ENCODE assay signal across 1 cellular context in the genomic region with DNA sequence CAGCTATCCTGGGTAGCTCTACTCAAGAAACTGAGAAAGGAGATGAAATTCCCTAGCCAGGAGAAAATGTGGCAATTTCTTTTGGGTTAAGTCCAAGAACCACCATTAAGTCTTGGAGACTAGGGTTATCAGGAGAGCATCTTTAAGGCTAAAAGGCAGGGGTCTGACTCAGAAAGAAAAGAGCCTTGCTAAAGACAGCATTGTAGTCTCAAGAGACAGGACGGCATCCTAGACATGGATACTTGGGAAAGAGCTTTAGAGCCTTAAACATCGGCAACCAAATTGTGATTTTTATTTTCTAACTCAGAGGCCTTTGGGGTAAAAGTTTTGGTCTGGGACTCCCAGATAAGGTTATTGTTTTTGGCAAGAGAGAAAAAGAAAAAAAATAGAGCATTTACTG.
TF ChIP-seq lines count a peak whose summit lies in the region.

No MANE protein-coding gene starts in this region.

TF ChIP-seq in GM23338, 12 proteins besides CTCF, POLR2A, EP300 and RAD21 (continued from another document):
- TF ChIP-seq, protein P1, sequence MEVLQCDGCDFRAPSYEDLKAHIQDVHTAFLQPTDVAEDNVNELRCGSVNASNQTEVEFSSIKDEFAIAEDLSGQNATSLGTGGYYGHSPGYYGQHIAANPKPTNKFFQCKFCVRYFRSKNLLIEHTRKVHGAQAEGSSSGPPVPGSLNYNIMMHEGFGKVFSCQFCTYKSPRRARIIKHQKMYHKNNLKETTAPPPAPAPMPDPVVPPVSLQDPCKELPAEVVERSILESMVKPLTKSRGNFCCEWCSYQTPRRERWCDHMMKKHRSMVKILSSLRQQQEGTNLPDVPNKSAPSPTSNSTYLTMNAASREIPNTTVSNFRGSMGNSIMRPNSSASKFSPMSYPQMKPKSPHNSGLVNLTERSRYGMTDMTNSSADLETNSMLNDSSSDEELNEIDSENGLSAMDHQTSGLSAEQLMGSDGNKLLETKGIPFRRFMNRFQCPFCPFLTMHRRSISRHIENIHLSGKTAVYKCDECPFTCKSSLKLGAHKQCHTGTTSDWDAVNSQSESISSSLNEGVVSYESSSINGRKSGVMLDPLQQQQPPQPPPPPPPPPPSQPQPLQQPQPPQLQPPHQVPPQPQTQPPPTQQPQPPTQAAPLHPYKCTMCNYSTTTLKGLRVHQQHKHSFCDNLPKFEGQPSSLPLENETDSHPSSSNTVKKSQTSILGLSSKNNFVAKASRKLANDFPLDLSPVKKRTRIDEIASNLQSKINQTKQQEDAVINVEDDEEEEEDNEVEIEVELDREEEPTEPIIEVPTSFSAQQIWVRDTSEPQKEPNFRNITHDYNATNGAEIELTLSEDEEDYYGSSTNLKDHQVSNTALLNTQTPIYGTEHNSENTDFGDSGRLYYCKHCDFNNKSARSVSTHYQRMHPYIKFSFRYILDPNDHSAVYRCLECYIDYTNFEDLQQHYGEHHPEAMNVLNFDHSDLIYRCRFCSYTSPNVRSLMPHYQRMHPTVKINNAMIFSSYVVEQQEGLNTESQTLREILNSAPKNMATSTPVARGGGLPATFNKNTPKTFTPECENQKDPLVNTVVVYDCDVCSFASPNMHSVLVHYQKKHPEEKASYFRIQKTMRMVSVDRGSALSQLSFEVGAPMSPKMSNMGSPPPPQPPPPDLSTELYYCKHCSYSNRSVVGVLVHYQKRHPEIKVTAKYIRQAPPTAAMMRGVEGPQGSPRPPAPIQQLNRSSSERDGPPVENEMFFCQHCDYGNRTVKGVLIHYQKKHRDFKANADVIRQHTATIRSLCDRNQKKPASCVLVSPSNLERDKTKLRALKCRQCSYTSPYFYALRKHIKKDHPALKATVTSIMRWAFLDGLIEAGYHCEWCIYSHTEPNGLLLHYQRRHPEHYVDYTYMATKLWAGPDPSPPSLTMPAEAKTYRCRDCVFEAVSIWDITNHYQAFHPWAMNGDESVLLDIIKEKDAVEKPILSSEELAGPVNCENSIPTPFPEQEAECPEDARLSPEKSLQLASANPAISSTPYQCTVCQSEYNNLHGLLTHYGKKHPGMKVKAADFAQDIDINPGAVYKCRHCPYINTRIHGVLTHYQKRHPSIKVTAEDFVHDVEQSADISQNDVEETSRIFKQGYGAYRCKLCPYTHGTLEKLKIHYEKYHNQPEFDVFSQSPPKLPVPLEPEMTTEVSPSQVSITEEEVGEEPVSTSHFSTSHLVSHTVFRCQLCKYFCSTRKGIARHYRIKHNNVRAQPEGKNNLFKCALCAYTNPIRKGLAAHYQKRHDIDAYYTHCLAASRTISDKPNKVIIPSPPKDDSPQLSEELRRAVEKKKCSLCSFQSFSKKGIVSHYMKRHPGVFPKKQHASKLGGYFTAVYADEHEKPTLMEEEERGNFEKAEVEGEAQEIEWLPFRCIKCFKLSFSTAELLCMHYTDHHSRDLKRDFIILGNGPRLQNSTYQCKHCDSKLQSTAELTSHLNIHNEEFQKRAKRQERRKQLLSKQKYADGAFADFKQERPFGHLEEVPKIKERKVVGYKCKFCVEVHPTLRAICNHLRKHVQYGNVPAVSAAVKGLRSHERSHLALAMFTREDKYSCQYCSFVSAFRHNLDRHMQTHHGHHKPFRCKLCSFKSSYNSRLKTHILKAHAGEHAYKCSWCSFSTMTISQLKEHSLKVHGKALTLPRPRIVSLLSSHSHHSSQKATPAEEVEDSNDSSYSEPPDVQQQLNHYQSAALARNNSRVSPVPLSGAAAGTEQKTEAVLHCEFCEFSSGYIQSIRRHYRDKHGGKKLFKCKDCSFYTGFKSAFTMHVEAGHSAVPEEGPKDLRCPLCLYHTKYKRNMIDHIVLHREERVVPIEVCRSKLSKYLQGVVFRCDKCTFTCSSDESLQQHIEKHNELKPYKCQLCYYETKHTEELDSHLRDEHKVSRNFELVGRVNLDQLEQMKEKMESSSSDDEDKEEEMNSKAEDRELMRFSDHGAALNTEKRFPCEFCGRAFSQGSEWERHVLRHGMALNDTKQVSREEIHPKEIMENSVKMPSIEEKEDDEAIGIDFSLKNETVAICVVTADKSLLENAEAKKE (CRISPR knock-in tag; IDR thresholded peaks at IDR 0.05) = no peak
- no peak for TF ChIP-seq NANOG (IDR thresholded peaks at IDR 0.05; ENCODE audit: borderline replicate concordance)
- TF ChIP-seq EZH2phosphoT487 (IDR thresholded peaks at IDR 0.05; ENCODE audit: unreplicated experiment) = no peak
- no peak for TF ChIP-seq EZH2 (IDR thresholded peaks at IDR 0.05; ENCODE audit: low read depth, unreplicated experiment)
- TF ChIP-seq ZNF331 (CRISPR knock-in tag; IDR thresholded peaks at IDR 0.05; ENCODE audit: low read depth) = no peak
- no peak for TF ChIP-seq CREB1 (CRISPR knock-in tag; IDR thresholded peaks at IDR 0.05; ENCODE audit: low read depth)
- TF ChIP-seq POLR2AphosphoS5 (IDR thresholded peaks at IDR 0.05; ENCODE audit: low read depth) = no peak
- TF ChIP-seq, protein P2, sequence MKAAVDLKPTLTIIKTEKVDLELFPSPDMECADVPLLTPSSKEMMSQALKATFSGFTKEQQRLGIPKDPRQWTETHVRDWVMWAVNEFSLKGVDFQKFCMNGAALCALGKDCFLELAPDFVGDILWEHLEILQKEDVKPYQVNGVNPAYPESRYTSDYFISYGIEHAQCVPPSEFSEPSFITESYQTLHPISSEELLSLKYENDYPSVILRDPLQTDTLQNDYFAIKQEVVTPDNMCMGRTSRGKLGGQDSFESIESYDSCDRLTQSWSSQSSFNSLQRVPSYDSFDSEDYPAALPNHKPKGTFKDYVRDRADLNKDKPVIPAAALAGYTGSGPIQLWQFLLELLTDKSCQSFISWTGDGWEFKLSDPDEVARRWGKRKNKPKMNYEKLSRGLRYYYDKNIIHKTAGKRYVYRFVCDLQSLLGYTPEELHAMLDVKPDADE (IDR thresholded peaks at IDR 0.05) = no peak
